In genomic region chr12:106773945-106774807, GRCh38 we compare ENCODE assay signal across 8 cellular contexts. TPM values are rescaled to one million over a fixed set of nuclear protein-coding genes. Genes with fewer than 3 reads are reported as not detected.
DNase-seq lines count a peak whose midpoint lies in the region; ATAC-seq, FAIRE-seq and TF ChIP-seq lines count a peak whose summit lies in the region.

A gene with protein sequence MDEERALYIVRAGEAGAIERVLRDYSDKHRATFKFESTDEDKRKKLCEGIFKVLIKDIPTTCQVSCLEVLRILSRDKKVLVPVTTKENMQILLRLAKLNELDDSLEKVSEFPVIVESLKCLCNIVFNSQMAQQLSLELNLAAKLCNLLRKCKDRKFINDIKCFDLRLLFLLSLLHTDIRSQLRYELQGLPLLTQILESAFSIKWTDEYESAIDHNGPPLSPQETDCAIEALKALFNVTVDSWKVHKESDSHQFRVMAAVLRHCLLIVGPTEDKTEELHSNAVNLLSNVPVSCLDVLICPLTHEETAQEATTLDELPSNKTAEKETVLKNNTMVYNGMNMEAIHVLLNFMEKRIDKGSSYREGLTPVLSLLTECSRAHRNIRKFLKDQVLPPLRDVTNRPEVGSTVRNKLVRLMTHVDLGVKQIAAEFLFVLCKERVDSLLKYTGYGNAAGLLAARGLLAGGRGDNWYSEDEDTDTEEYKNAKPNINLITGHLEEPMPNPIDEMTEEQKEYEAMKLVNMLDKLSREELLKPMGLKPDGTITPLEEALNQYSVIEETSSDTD (plus strand): TSS chr12:106774682. CDS start chr12:106774746, 64 bp downstream.

- 0 to 1% methylated on average over 53 to 71 of the region's 71 CpGs for WGBS in pancreas, 2 donors

- H3F3A ChIP-seq in SU-DHL-6 (ENCODE audit: insufficient read depth): no peaks in the 10 kb centered on the region

- TF ChIP-seq CTCF in SU-DHL-6 (IDR thresholded peaks at IDR 0.05; ENCODE audit: insufficient read depth, low read length, poor library complexity, severe bottlenecking): no peak
- TF ChIP-seq CTCF in pancreas (IDR thresholded peaks at IDR 0.05): no peak
- TF ChIP-seq CTCF in tibial artery (IDR thresholded peaks at IDR 0.05): no peak

- H3K4me1 ChIP-seq in pancreas (peaks cover 0 to 14% (median 6%) of the 10 kb centered on the region in 3 donors), tibial artery (peaks cover 0 to 40% (median 25%) of the 10 kb centered on the region in 4 donors)

- no peaks in the 10 kb centered on the region for H3K36me3 ChIP-seq in SU-DHL-6 (ENCODE audit: low read length)
- H3K36me3 ChIP-seq in pancreas: no peaks in the 10 kb centered on the region
- no peaks in the 10 kb centered on the region for H3K36me3 ChIP-seq in tibial artery

- no peaks in the 10 kb centered on the region for H3K9me2 ChIP-seq in SU-DHL-6 (replicated peaks; ENCODE audit: insufficient read depth, low read length)

- FAIRE-seq in pancreas (lab: Jason Lieb, UNC): peak; percentile 90

- peak; percentile 95 for DNase-seq in NCI-H1105 (lab: John Stamatoyannopoulos, UW)
- peak; percentile 45 for DNase-seq in activated naive CD8-positive, alpha-beta T cell treated with anti-CD3 and anti-CD28 coated beads, Interleukin-2, amount 50 U/mL, for 16 hours (ENCODE audit: low read depth, low spot score)
- peak; percentile 94 for DNase-seq in Right ventricle myocardium inferior (ENCODE audit: missing footprints)
- DNase-seq in pancreas: peak; percentile 95 to 97 (median 96)
- DNase-seq in tibial artery: peak; percentile 97 to 98

- H3K4me3 ChIP-seq in GM08714 (ENCODE audit: low read length) (peak within 1 kb of the TSS; percentile 87), SU-DHL-6 (ENCODE audit: insufficient read depth, low read length, poor library complexity, severe bottlenecking) (no peak within 1 kb of the TSS), pancreas (peak within 1 kb of the TSS; percentile 80 to 90 (median 82)), tibial artery (peak within 1 kb of the TSS; percentile 76 to 77)

- no peak within 1 kb of the TSS for H2AFZ ChIP-seq in SU-DHL-6 (ENCODE audit: low read depth, low read length, severe bottlenecking)

- H3K27ac ChIP-seq in SU-DHL-6 (ENCODE audit: low read depth, low read length) (no peak within 1 kb of the TSS), pancreas (peak within 1 kb of the TSS; percentile 85 to 94 (median 92)), tibial artery (peak within 1 kb of the TSS; percentile 89 to 92)

- intact Hi-C loops in Right ventricle myocardium inferior (cut with DNase I) (loop anchor here (2.0 kb wide), 1 partner anchor 67 kb away; no protein-coding TSS in a partner anchor), pancreas (cut with DNase I) (no loop called here), tibial artery (cut with DNase I; ENCODE audit: low total_unique reads) (no loop called here)

- H3K79me2 ChIP-seq in SU-DHL-6 (ENCODE audit: insufficient read depth, low read length): no peaks in the 10 kb centered on the region

- ATAC-seq in HG02610 (IDR thresholded peaks at IDR 0.05; ENCODE audit: unreplicated experiment) (peak; percentile 88), Right ventricle myocardium inferior (peak; percentile 97), pancreas (peak; percentile 93 to 97 (median 96))

- peak within 1 kb of the TSS; percentile 4 for H3K4me2 ChIP-seq in SU-DHL-6 (ENCODE audit: low read depth, low read length, poor library complexity, severe bottlenecking)

- no peak within 1 kb of the TSS for H3K9ac ChIP-seq in SU-DHL-6 (ENCODE audit: low read length)

- no peaks in the 10 kb centered on the region for H4K20me1 ChIP-seq in SU-DHL-6 (ENCODE audit: low read depth, low read length)

- no peaks in the 10 kb centered on the region for H3K9me3 ChIP-seq in SU-DHL-6 (ENCODE audit: insufficient read depth, low read length)
- H3K9me3 ChIP-seq in pancreas: no peaks in the 10 kb centered on the region
- no peaks in the 10 kb centered on the region for H3K9me3 ChIP-seq in tibial artery

- H3K27me3 ChIP-seq in SU-DHL-6 (ENCODE audit: low read length) (no peaks in the 10 kb centered on the region), pancreas (no peaks in the 10 kb centered on the region), tibial artery (no peaks in the 10 kb centered on the region)

RNA-seq across cellular contexts. Expression of the gene that starts here (rescaled TPM):
- total RNA-seq in Right ventricle myocardium inferior (26.5 TPM), pancreas (10 to 100 TPM in 3 of 6 donors, 1 to 10 TPM in 3; 7.4 to 17.5 (median 10.2) TPM)
- 1 to 10 TPM; 5.3 to 8.5 TPM for polyA plus RNA-seq in pancreas

Comparison
In these comparisons a context has a peak if more than half of its experiments do, and no peak if none do; other contexts are left out.
1. DNase-seq: peak in every context shown above with its lines; median percentile 98 in tibial artery; 96 in pancreas; 95 in NCI-H1105; 94 in Right ventricle myocardium inferior; 45 in activated naive CD8-positive, alpha-beta T cell treated with anti-CD3 and anti-CD28 coated beads, Interleukin-2, amount 50 U/mL, for 16 hours.